In the genomic region with DNA sequence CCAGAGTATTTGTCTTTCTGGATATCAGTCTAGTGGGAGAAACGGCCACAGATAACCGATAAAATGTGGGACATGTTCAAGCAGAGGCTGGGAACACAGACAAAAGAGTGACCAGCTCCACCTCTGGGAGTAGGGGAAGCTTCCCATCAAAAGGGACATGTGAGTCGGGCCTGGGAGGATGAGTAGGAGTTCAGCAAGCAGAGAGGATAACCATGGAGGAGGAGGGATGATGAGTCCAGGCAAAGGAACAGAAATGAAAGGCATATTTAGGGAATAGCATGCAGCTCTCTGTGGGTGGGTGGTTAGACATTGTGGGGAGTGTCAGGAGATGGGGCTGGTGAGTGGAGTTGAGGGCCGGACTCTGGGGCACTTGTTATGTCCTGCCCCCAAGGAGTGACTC, we compare ENCODE assay signal across 22 cellular contexts.
DNase-seq lines count a peak whose midpoint lies in the region; ATAC-seq and TF ChIP-seq lines count a peak whose summit lies in the region.
"Had no signal": no experiment of that assay in that cellular context is flagged by ENCODE, and none has a peak within 500 bp of the region (broad histone marks: within the 10 kb centered on the region; RNA-seq: fewer than 3 reads in every experiment).

No MANE protein-coding gene starts in this region.

- no peaks in the 10 kb centered on the region for H3K9me3 Mint-ChIP-seq in activated naive CD8-positive, alpha-beta T cell (ENCODE audit: low read depth)
- no peaks in the 10 kb centered on the region for H3K9me3 Mint-ChIP-seq in activated naive CD8-positive, alpha-beta T cell treated with anti-CD3 and anti-CD28 coated beads for 36 hours
- no peaks in the 10 kb centered on the region for H3K9me3 Mint-ChIP-seq in dendritic cell treated with granulocyte-macrophage colony-stimulating factor and Interleukin-4, amounts not matched to agents 40 ng/mL and 50 ng/mL, for 4 days
- H3K9me3 Mint-ChIP-seq in neural progenitor cell (no peaks in the 10 kb centered on the region), type B pancreatic cell (no peaks in the 10 kb centered on the region)
- H3K9me3 Mint-ChIP-seq: activated CD4-positive, alpha-beta memory T cell treated with anti-CD3 and anti-CD28 coated beads, Interleukin-2, amount 10 ng/mL, durations not matched to agents 7 days and 5 days; activated T-helper 1 cell treated with anti-CD3 and anti-CD28 coated beads, Interleukin-12 subunit alpha, Interleukin-12 subunit beta, Interleukin-2, Interleukin-4 antibody, amounts not matched to agents 30 ng/mL and 10 ng/mL and 1 ng/mL, durations not matched to agents 14 hours and 24 hours and 36 hours; nephron had no signal

- TF ChIP-seq CTCF in neural progenitor cell (IDR thresholded peaks at IDR 0.05) (no peak), type B pancreatic cell (conservative IDR thresholded peaks at IDR 0.05) (no peak)

- no peak for ATAC-seq in HG02610 (IDR thresholded peaks at IDR 0.05; ENCODE audit: unreplicated experiment)
- ATAC-seq in HG03354 (IDR thresholded peaks at IDR 0.05; ENCODE audit: poor library complexity, severe bottlenecking, unreplicated experiment), result no peak
- ATAC-seq: body of pancreas, GM12878 had no signal

- H3K4me1 ChIP-seq in neural progenitor cell, result peaks cover 13% of the 10 kb centered on the region

- no peak overlapping the region for H3K4me3 Mint-ChIP-seq in activated naive CD8-positive, alpha-beta T cell
- H3K4me3 Mint-ChIP-seq in activated naive CD8-positive, alpha-beta T cell treated with anti-CD3 and anti-CD28 coated beads for 36 hours, result no peak overlapping the region
- no peak overlapping the region for H3K4me3 Mint-ChIP-seq in dendritic cell treated with granulocyte-macrophage colony-stimulating factor and Interleukin-4, amounts not matched to agents 40 ng/mL and 50 ng/mL, for 4 days
- H3K4me3 Mint-ChIP-seq in neural progenitor cell (no peak overlapping the region), type B pancreatic cell (no peak overlapping the region)
- H3K4me3 Mint-ChIP-seq: activated CD4-positive, alpha-beta memory T cell treated with anti-CD3 and anti-CD28 coated beads, Interleukin-2, amount 10 ng/mL, durations not matched to agents 7 days and 5 days; activated T-helper 1 cell treated with anti-CD3 and anti-CD28 coated beads, Interleukin-12 subunit alpha, Interleukin-12 subunit beta, Interleukin-2, Interleukin-4 antibody, amounts not matched to agents 30 ng/mL and 10 ng/mL and 1 ng/mL, durations not matched to agents 14 hours and 24 hours and 36 hours; nephron had no signal

- no peak overlapping the region for H3K27ac ChIP-seq in neural progenitor cell

- H3F3A ChIP-seq in neural progenitor cell (ENCODE audit: low read depth), result peaks cover 19% of the 10 kb centered on the region

- H3K4me2 ChIP-seq in neural progenitor cell, result no peak overlapping the region

- H3K9me3 ChIP-seq in neural progenitor cell (ENCODE audit: low read depth), result no peaks in the 10 kb centered on the region
- H3K9me3 ChIP-seq: body of pancreas, MG63, right atrium auricular region had no signal

- no peaks in the 10 kb centered on the region for H3K79me2 ChIP-seq in neural progenitor cell (ENCODE audit: low read depth)

- DNase-seq in activated naive CD8-positive, alpha-beta T cell treated with anti-CD3 and anti-CD28 coated beads for 36 hours, result no peak
- DNase-seq in neural progenitor cell (ENCODE audit: low spot score) (no peak), type B pancreatic cell (ENCODE audit: extremely low spot score, unreplicated experiment) (no peak), RKO (ENCODE audit: low spot score) (no peak)
- DNase-seq: ACHN; activated CD4-positive, alpha-beta memory T cell treated with anti-CD3 and anti-CD28 coated beads, Interleukin-2, amount 10 ng/mL, durations not matched to agents 7 days and 5 days; body of pancreas; Calu3; effector CD4-positive, alpha-beta T cell; H7; MG63; NCI-H187 treated with DMSO at 0.1 percent for 48 hours; NCI-H526; stimulated activated CD4-positive, alpha-beta T cell treated with anti-CD3 and anti-CD28 coated beads, Interleukin-2, amount 100 ng/mL, for 24 hours had no signal

- intact Hi-C loops in dendritic cell treated with granulocyte-macrophage colony-stimulating factor and Interleukin-4, amounts not matched to agents 40 ng/mL and 50 ng/mL, for 4 days (cut with micrococcal nuclease), result loop anchor here (5.0 kb wide), 1 partner anchor 43 kb away; no protein-coding TSS in a partner anchor

- H3K27me3 Mint-ChIP-seq in activated naive CD8-positive, alpha-beta T cell, result no peaks in the 10 kb centered on the region
- H3K27me3 Mint-ChIP-seq in activated naive CD8-positive, alpha-beta T cell treated with anti-CD3 and anti-CD28 coated beads for 36 hours, result no peaks in the 10 kb centered on the region
- H3K27me3 Mint-ChIP-seq in dendritic cell treated with granulocyte-macrophage colony-stimulating factor and Interleukin-4, amounts not matched to agents 40 ng/mL and 50 ng/mL, for 4 days, result no peaks in the 10 kb centered on the region
- H3K27me3 Mint-ChIP-seq in neural progenitor cell (ENCODE audit: insufficient read depth, low read depth) (peaks cover 2% of the 10 kb centered on the region), type B pancreatic cell (no peaks in the 10 kb centered on the region)
- H3K27me3 Mint-ChIP-seq: activated CD4-positive, alpha-beta memory T cell treated with anti-CD3 and anti-CD28 coated beads, Interleukin-2, amount 10 ng/mL, durations not matched to agents 7 days and 5 days had no signal

- peaks cover 9% of the 10 kb centered on the region for H3K4me1 Mint-ChIP-seq in activated naive CD8-positive, alpha-beta T cell (ENCODE audit: low read depth)
- peaks cover 4% of the 10 kb centered on the region for H3K4me1 Mint-ChIP-seq in activated naive CD8-positive, alpha-beta T cell treated with anti-CD3 and anti-CD28 coated beads for 36 hours
- H3K4me1 Mint-ChIP-seq in dendritic cell treated with granulocyte-macrophage colony-stimulating factor and Interleukin-4, amounts not matched to agents 40 ng/mL and 50 ng/mL, for 4 days (ENCODE audit: low read depth), result peaks cover 5% of the 10 kb centered on the region
- H3K4me1 Mint-ChIP-seq in neural progenitor cell (peaks cover 30% of the 10 kb centered on the region), type B pancreatic cell (ENCODE audit: unreplicated experiment) (peaks cover 40% of the 10 kb centered on the region)

- no peaks in the 10 kb centered on the region for H3K27me3 ChIP-seq in neural progenitor cell
- H3K27me3 ChIP-seq: body of pancreas, MG63, right atrium auricular region had no signal

- H3K9ac ChIP-seq in neural progenitor cell, result no peak overlapping the region

- H3K36me3 Mint-ChIP-seq in activated naive CD8-positive, alpha-beta T cell, result no peaks in the 10 kb centered on the region
- H3K36me3 Mint-ChIP-seq in activated naive CD8-positive, alpha-beta T cell treated with anti-CD3 and anti-CD28 coated beads for 36 hours, result peaks cover 4% of the 10 kb centered on the region
- H3K36me3 Mint-ChIP-seq in dendritic cell treated with granulocyte-macrophage colony-stimulating factor and Interleukin-4, amounts not matched to agents 40 ng/mL and 50 ng/mL, for 4 days (ENCODE audit: low read depth), result peaks cover 54% of the 10 kb centered on the region
- H3K36me3 Mint-ChIP-seq in neural progenitor cell (peaks cover 4% of the 10 kb centered on the region), type B pancreatic cell (peaks cover 15% of the 10 kb centered on the region)

- no peak overlapping the region for H2AFZ ChIP-seq in neural progenitor cell (replicated peaks)

- no peak overlapping the region for H3K4me3 ChIP-seq in neural progenitor cell
- H3K4me3 ChIP-seq: body of pancreas, GM12878, MG63, right atrium auricular region had no signal

- H3K36me3 ChIP-seq in neural progenitor cell, result no peaks in the 10 kb centered on the region

- H4K20me1 ChIP-seq in neural progenitor cell (ENCODE audit: low read depth), result peaks cover 40% of the 10 kb centered on the region

- H3K27ac Mint-ChIP-seq in activated naive CD8-positive, alpha-beta T cell, result peak overlapping the region; percentile 50
- H3K27ac Mint-ChIP-seq in activated naive CD8-positive, alpha-beta T cell treated with anti-CD3 and anti-CD28 coated beads for 36 hours, result no peak overlapping the region
- H3K27ac Mint-ChIP-seq in dendritic cell treated with granulocyte-macrophage colony-stimulating factor and Interleukin-4, amounts not matched to agents 40 ng/mL and 50 ng/mL, for 4 days, result peak overlapping the region; percentile 7
- H3K27ac Mint-ChIP-seq in neural progenitor cell, result peak overlapping the region; percentile 8
- H3K27ac Mint-ChIP-seq in type B pancreatic cell, result peak overlapping the region; percentile 75
- H3K27ac Mint-ChIP-seq: activated CD4-positive, alpha-beta memory T cell treated with anti-CD3 and anti-CD28 coated beads, Interleukin-2, amount 10 ng/mL, durations not matched to agents 7 days and 5 days; activated T-helper 1 cell treated with anti-CD3 and anti-CD28 coated beads, Interleukin-12 subunit alpha, Interleukin-12 subunit beta, Interleukin-2, Interleukin-4 antibody, amounts not matched to agents 30 ng/mL and 10 ng/mL and 1 ng/mL, durations not matched to agents 14 hours and 24 hours and 36 hours had no signal
